In the genomic region with DNA sequence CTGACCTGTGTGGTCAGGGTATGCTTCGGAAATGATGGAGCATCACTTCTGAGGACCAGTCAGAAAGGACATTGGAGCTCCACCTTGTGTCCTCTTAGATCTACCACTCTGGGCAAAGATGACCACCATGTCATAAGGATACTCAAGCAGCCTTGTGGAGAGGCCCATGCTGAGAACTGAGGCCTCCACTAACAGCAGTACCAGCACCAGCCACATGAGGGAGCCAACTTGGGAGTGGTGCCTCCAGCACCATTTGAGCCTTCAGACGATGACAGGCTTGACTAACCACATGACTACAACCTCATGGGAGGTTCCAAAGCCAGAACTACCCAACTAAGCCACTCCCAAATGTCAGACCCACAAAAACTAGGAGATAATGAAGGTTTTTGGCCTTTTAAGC, we compare ENCODE assay signal across 9 cellular contexts.
DNase-seq lines count a peak whose midpoint lies in the region.
"Had no signal": no experiment of that assay in that cellular context is flagged by ENCODE, and none has a peak within 500 bp of the region (broad histone marks: within the 10 kb centered on the region; RNA-seq: fewer than 3 reads in every experiment).

No MANE protein-coding gene starts in this region.

- no peak overlapping the region for H3K4me2 ChIP-seq in GM23248 (ENCODE audit: unreplicated experiment)

- H3K36me3 Mint-ChIP-seq in activated naive CD8-positive, alpha-beta T cell treated with anti-CD3 and anti-CD28 coated beads for 36 hours, result no peaks in the 10 kb centered on the region

- no peaks in the 10 kb centered on the region for H3K36me3 ChIP-seq in GM23248 (ENCODE audit: low read depth)
- H3K36me3 ChIP-seq: Peyer's patch had no signal

- H3K27ac Mint-ChIP-seq in activated naive CD8-positive, alpha-beta T cell treated with anti-CD3 and anti-CD28 coated beads for 36 hours, result no peak overlapping the region

- no peak overlapping the region for H3K4me3 ChIP-seq in GM23248
- H3K4me3 ChIP-seq: Peyer's patch had no signal

- H3K79me2 ChIP-seq in GM23248 (ENCODE audit: insufficient read depth), result no peaks in the 10 kb centered on the region

- H3K4me1 Mint-ChIP-seq in activated naive CD8-positive, alpha-beta T cell treated with anti-CD3 and anti-CD28 coated beads for 36 hours, result no peaks in the 10 kb centered on the region

- DNase-seq in Caki2 (ENCODE audit: low read depth) (peak; percentile 29), GM23248 (peak; percentile 30), NOMO-1 treated with DMSO at 0.1 percent for 48 hours (lab: John Stamatoyannopoulos, UW; ENCODE audit: unreplicated experiment) (peak; percentile 67), mesenteric fat pad (ENCODE audit: low spot score) (peak; percentile 43), NCI-H187 (lab: John Stamatoyannopoulos, UW) (no peak), ecto neural progenitor cell (ENCODE audit: low spot score) (no peak), cerebellar nuclear complex (lab: John Stamatoyannopoulos, UW) (no peak)
- peak; percentile 47 for DNase-seq in activated naive CD8-positive, alpha-beta T cell treated with anti-CD3 and anti-CD28 coated beads for 36 hours

- no peaks in the 10 kb centered on the region for H3F3A ChIP-seq in GM23248 (ENCODE audit: insufficient read depth)

- 21 to 34% methylated on average over 2 of the region's 2 CpGs for WGBS in GM23248 (ENCODE audit: low coverage in 1 of 2, low lambda C conversion rate in 2 of 2, missing lambda C conversion rate in 2 of 2), 2 experiments

- H4K20me1 ChIP-seq in GM23248 (ENCODE audit: insufficient read depth), result no peaks in the 10 kb centered on the region

- H3K9ac ChIP-seq in GM23248, result no peak overlapping the region

- no peak overlapping the region for H3K27ac ChIP-seq in GM23248
- H3K27ac ChIP-seq: Peyer's patch had no signal

- H3K27me3 ChIP-seq in GM23248 (replicated peaks; ENCODE audit: insufficient read depth), result no peaks in the 10 kb centered on the region
- H3K27me3 ChIP-seq: Peyer's patch had no signal

- H3K9me2 ChIP-seq in GM23248 (ENCODE audit: insufficient read depth), result no peaks in the 10 kb centered on the region

- H3K9me3 Mint-ChIP-seq in activated naive CD8-positive, alpha-beta T cell treated with anti-CD3 and anti-CD28 coated beads for 36 hours, result peaks cover 6% of the 10 kb centered on the region

- peaks cover 4% of the 10 kb centered on the region for H3K27me3 Mint-ChIP-seq in activated naive CD8-positive, alpha-beta T cell treated with anti-CD3 and anti-CD28 coated beads for 36 hours

- no peaks in the 10 kb centered on the region for H3K9me3 ChIP-seq in GM23248 (ENCODE audit: low read depth)
- H3K9me3 ChIP-seq: Peyer's patch had no signal

- no peak overlapping the region for H3K4me3 Mint-ChIP-seq in activated naive CD8-positive, alpha-beta T cell treated with anti-CD3 and anti-CD28 coated beads for 36 hours

- no peaks in the 10 kb centered on the region for H3K4me1 ChIP-seq in GM23248 (ENCODE audit: insufficient read depth)
- H3K4me1 ChIP-seq: Peyer's patch had no signal

- in situ Hi-C loops in Caki2 (cut with HindIII; ENCODE audit: low pct_unique_long_range_greater_than_20kb, low sequenced_read_pairs) (no loop called here), GM23248 (cut with MboI) (loop anchor here (25.0 kb wide), 1 partner anchor 446 kb away; a partner anchor contains a TSS)

- no peak overlapping the region for H2AFZ ChIP-seq in GM23248

Comparison
In these comparisons a context has a peak if more than half of its experiments do, and no peak if none do; other contexts are left out.
1. DNase-seq: peak in Caki2 (single experiment), GM23248 (single experiment), NOMO-1 treated with DMSO at 0.1 percent for 48 hours (single experiment), activated naive CD8-positive, alpha-beta T cell treated with anti-CD3 and anti-CD28 coated beads for 36 hours (single experiment) and mesenteric fat pad (single experiment); none in NCI-H187 (0 of 2), ecto neural progenitor cell (single experiment) and cerebellar nuclear complex (0 of 2).